Comparison of ENCODE assay signal across 11 cellular contexts in the genomic region with DNA sequence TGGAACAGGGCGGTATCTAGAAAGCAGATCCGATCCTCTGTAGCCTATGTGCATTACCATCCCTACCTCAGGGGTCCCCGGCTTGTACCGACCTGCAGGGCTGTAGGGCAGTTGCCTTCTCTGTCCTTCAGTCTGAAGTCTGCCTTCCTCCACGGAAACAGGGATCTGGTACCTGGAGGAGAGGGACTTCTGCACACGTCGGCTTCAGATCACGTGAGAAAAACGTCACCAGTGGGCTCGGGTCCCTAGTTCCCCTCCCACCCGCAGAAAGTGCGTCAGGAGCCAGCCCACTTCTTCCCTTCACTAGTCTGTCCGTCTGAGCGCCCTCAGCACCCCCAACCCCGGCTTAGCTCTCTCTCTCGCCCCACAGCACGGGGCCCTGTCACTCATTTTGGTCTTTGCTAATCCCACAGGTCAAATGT. TPM values are rescaled to one million over a fixed set of nuclear protein-coding genes. Genes with fewer than 3 reads are reported as not detected.
DNase-seq lines count a peak whose midpoint lies in the region; ATAC-seq lines count a peak whose summit lies in the region.
"Had no signal": no experiment of that assay in that cellular context is flagged by ENCODE, and none has a peak within 500 bp of the region (broad histone marks: within the 10 kb centered on the region; RNA-seq: fewer than 3 reads in every experiment).

A gene with protein sequence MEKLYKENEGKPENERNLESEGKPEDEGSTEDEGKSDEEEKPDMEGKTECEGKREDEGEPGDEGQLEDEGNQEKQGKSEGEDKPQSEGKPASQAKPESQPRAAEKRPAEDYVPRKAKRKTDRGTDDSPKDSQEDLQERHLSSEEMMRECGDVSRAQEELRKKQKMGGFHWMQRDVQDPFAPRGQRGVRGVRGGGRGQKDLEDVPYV (minus strand): TSS at position 170 of the 422 bp plus-strand sequence. CDS start 2,187 bp downstream, outside the sequence.

- peaks cover 0 to 11% (median 4%) of the 10 kb centered on the region in 4 donors for H3K4me1 Mint-ChIP-seq in CD4-positive, CD25-positive, alpha-beta regulatory T cell

- peaks cover 0 to 3% (median 0%) of the 10 kb centered on the region in 7 donors for H3K9me3 Mint-ChIP-seq in CD4-positive, CD25-positive, alpha-beta regulatory T cell
- H3K9me3 Mint-ChIP-seq: T-helper 1 cell treated with Interleukin-12 subunit alpha and Interleukin-12 subunit beta and Interleukin-4 antibody, amounts not matched to agents 30 μg/mL and 1 μg/mL, for 36 hours had no signal

- DNase-seq in CD4-positive, CD25-positive, alpha-beta regulatory T cell: no peak
- peak; percentile 67 for DNase-seq in NCI-H146 (lab: John Stamatoyannopoulos, UW)
- peak; percentile 88 for DNase-seq in cerebellum (ENCODE audit: low spot score)
- DNase-seq in nucleus accumbens (lab: John Stamatoyannopoulos, UW): peak in 49 of 56 donors; percentile 1 to 71 (median 27)
- DNase-seq in GM03348 (ENCODE audit: low spot score): no peak
- DNase-seq in ureter (ENCODE audit: low spot score): no peak

- H3K36me3 Mint-ChIP-seq in CD4-positive, CD25-positive, alpha-beta regulatory T cell: no peaks in the 10 kb centered on the region

- peaks cover 52% of the 10 kb centered on the region for H3K27me3 Mint-ChIP-seq in CD4-positive, CD25-positive, alpha-beta regulatory T cell

- no peak within 1 kb of the TSS for H3K4me3 ChIP-seq in CD4-positive, CD25-positive, alpha-beta regulatory T cell (ENCODE audit: low read depth, low read length)
- H3K4me3 ChIP-seq: prostate gland had no signal

- H3K27me3 ChIP-seq in CD4-positive, CD25-positive, alpha-beta regulatory T cell (ENCODE audit: control insufficient read depth, insufficient read depth, low read length): peaks cover 9% of the 10 kb centered on the region

- no peaks in the 10 kb centered on the region for H3K4me1 ChIP-seq in CD4-positive, CD25-positive, alpha-beta regulatory T cell (ENCODE audit: control insufficient read depth, insufficient read depth, low read length, poor library complexity, severe bottlenecking)
- H3K4me1 ChIP-seq: prostate gland had no signal

- H3K27ac ChIP-seq in CD4-positive, CD25-positive, alpha-beta regulatory T cell (ENCODE audit: insufficient read depth, low read length, poor library complexity, severe bottlenecking): no peak within 1 kb of the TSS
- H3K27ac ChIP-seq: prostate gland had no signal

- no peak for ATAC-seq in CD4-positive, CD25-positive, alpha-beta regulatory T cell (ENCODE audit: low read depth in 2 of 2)
- no peak for ATAC-seq in HG03565 (IDR thresholded peaks at IDR 0.05; ENCODE audit: unreplicated experiment)
- no peak for ATAC-seq in HG03175 (IDR thresholded peaks at IDR 0.05; ENCODE audit: unreplicated experiment)

- H3K36me3 ChIP-seq in CD4-positive, CD25-positive, alpha-beta regulatory T cell (ENCODE audit: control insufficient read depth, insufficient read depth, low read length): no peaks in the 10 kb centered on the region
- H3K36me3 ChIP-seq: prostate gland had no signal

- H3K9me3 ChIP-seq in CD4-positive, CD25-positive, alpha-beta regulatory T cell (ENCODE audit: control insufficient read depth in 2 of 2, low read length in 2 of 2): no peaks in the 10 kb centered on the region
- H3K9me3 ChIP-seq: prostate gland had no signal

- peak within 1 kb of the TSS in 1 of 3 donors; percentile 25 for H3K27ac Mint-ChIP-seq in CD4-positive, CD25-positive, alpha-beta regulatory T cell
- H3K27ac Mint-ChIP-seq: T-helper 1 cell treated with Interleukin-12 subunit alpha and Interleukin-12 subunit beta and Interleukin-4 antibody, amounts not matched to agents 30 μg/mL and 1 μg/mL, for 36 hours had no signal

- H3K4me3 Mint-ChIP-seq in CD4-positive, CD25-positive, alpha-beta regulatory T cell: peak within 1 kb of the TSS in 3 of 4 donors; percentile 54 to 63 (median 61)
- H3K4me3 Mint-ChIP-seq: T-helper 1 cell treated with Interleukin-12 subunit alpha and Interleukin-12 subunit beta and Interleukin-4 antibody, amounts not matched to agents 30 μg/mL and 1 μg/mL, for 36 hours had no signal

RNA-seq across cellular contexts. Expression of the gene that starts here (rescaled TPM):
- total RNA-seq in CD4-positive, CD25-positive, alpha-beta regulatory T cell: not detected
- polyA plus RNA-seq in CD4-positive, CD25-positive, alpha-beta regulatory T cell: not detected
- total RNA-seq in cerebellum: 5.0 TPM
- total RNA-seq in ureter: 1.1 TPM
- total RNA-seq: glomerular endothelial cell had no signal

Comparison
In these comparisons a context has a peak if more than half of its experiments do, and no peak if none do; other contexts are left out.
1. DNase-seq: peak in NCI-H146 (single experiment), cerebellum (single experiment) and nucleus accumbens (49 of 56); none in CD4-positive, CD25-positive, alpha-beta regulatory T cell (0 of 3), GM03348 (single experiment) and ureter (single experiment).